Comparison of ENCODE assay signal across 8 cellular contexts in the genomic region with DNA sequence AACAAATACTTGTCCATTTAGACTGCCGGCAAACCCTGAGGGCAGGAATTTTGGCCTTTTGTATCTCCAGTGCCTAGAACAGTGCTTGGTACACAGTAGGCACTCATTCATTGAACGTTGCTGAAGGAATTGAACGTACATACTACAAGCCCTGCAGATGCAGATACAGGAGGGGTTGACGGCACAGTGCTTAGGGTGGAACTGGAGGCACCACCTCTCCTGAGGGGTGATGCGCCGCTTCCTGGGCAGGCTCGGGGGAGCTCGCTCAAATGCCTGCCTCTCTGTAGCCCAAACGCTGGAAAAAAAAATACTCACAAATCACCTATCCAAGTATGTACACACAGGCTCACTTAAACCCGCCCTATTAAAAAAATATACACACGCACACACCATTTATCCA. TPM values are rescaled to one million over a fixed set of nuclear protein-coding genes. Genes with fewer than 3 reads are reported as not detected.
DNase-seq lines count a peak whose midpoint lies in the region; ATAC-seq and TF ChIP-seq lines count a peak whose summit lies in the region.

No MANE protein-coding gene starts in this region.

- no peaks in the 10 kb centered on the region for H3K27me3 ChIP-seq in hepatocyte

- ATAC-seq in GM18499 (IDR thresholded peaks at IDR 0.05; ENCODE audit: insufficient read depth, unreplicated experiment) (peak; percentile 40), HG02938 (IDR thresholded peaks at IDR 0.05; ENCODE audit: unreplicated experiment) (peak; percentile 26)

- H3K9me2 ChIP-seq in hepatocyte (replicated peaks; ENCODE audit: insufficient read depth): no peaks in the 10 kb centered on the region

- H3K79me2 ChIP-seq in hepatocyte: peaks cover 45% of the 10 kb centered on the region

- peak overlapping the region; percentile 98 for H2AFZ ChIP-seq in hepatocyte

- H3K9me3 ChIP-seq in hepatocyte (ENCODE audit: low read depth): no peaks in the 10 kb centered on the region

- peak overlapping the region; percentile 81 for H3K4me2 ChIP-seq in hepatocyte

- DNase-seq in 8988T (peak; percentile 23), NCI-H69 (lab: John Stamatoyannopoulos, UW) (peak; percentile 72), amniotic epithelial cell (ENCODE audit: low read depth) (peak; percentile 30), hepatocyte (ENCODE audit: low spot score) (peak; percentile 43), skeletal muscle cell (ENCODE audit: low read depth) (no peak), HT-29 (ENCODE audit: low spot score) (no peak)

- WGBS in hepatocyte (ENCODE audit: low lambda C conversion rate, missing lambda C conversion rate): 21% methylated on average over 11 of the region's 11 CpGs

- peak overlapping the region; percentile 82 for H3K4me3 ChIP-seq in hepatocyte
- H3K4me3 ChIP-seq in skeletal muscle cell (ENCODE audit: low read depth, low read length): peak overlapping the region; percentile 78

- no peaks in the 10 kb centered on the region for H4K20me1 ChIP-seq in hepatocyte (ENCODE audit: insufficient read depth, poor library complexity, severe bottlenecking)

- H3K4me1 ChIP-seq in hepatocyte (ENCODE audit: insufficient read depth): peaks cover 10% of the 10 kb centered on the region

- no peaks in the 10 kb centered on the region for H3K36me3 ChIP-seq in hepatocyte (replicated peaks; ENCODE audit: insufficient read depth, low read depth)

- TF ChIP-seq CTCF in hepatocyte (IDR thresholded peaks at IDR 0.05; ENCODE audit: poor library complexity): no peak

- H3K27ac ChIP-seq in hepatocyte: peak overlapping the region; percentile 95

RNA-seq across cellular contexts. Expression of a gene that starts 0.6 kb away (rescaled TPM):
- total RNA-seq in hepatocyte: 52.2 and 62.6 TPM in 2 replicates
- polyA plus RNA-seq in hepatocyte: 37.6 and 37.7 TPM in 2 replicates
- total RNA-seq in HT-29 (2014; rRNA removed; shearing (Covaris generic)): 9.7 and 10.9 TPM in 2 replicates

RNA-seq across cellular contexts. Expression of a gene that starts 52.0 kb away (rescaled TPM):
- total RNA-seq in hepatocyte: 0.07 TPM in 1 of 2 replicates, not detected in the other
- not detected in 2 replicates for polyA plus RNA-seq in hepatocyte
- total RNA-seq in HT-29 (2014; rRNA removed; shearing (Covaris generic)): not detected in 2 replicates

Comparison
In these comparisons a context has a peak if more than half of its experiments do, and no peak if none do; other contexts are left out.
1. DNase-seq: peak in 8988T (single experiment), NCI-H69 (single experiment), amniotic epithelial cell (single experiment) and hepatocyte (single experiment); none in skeletal muscle cell (single experiment) and HT-29 (single experiment).